ENCODE assay signal across 1 cellular context in genomic region chr3:79011821-79012529, GRCh38.
TF ChIP-seq lines count a peak whose summit lies in the region.

No MANE protein-coding gene starts in this region.

TF ChIP-seq in GM23338, 12 proteins besides CTCF, POLR2A, EP300 and RAD21 (continued from another document):
- TF ChIP-seq ZNF462 (CRISPR knock-in tag; IDR thresholded peaks at IDR 0.05) (no peak), POLR2AphosphoS5 (IDR thresholded peaks at IDR 0.05; ENCODE audit: low read depth) (no peak), STAT1 (IDR thresholded peaks at IDR 0.05; ENCODE audit: unreplicated experiment) (no peak), EZH2phosphoT487 (IDR thresholded peaks at IDR 0.05; ENCODE audit: unreplicated experiment) (no peak), JUNB (IDR thresholded peaks at IDR 0.05; ENCODE audit: unreplicated experiment) (no peak)
- TF ChIP-seq, protein P1, sequence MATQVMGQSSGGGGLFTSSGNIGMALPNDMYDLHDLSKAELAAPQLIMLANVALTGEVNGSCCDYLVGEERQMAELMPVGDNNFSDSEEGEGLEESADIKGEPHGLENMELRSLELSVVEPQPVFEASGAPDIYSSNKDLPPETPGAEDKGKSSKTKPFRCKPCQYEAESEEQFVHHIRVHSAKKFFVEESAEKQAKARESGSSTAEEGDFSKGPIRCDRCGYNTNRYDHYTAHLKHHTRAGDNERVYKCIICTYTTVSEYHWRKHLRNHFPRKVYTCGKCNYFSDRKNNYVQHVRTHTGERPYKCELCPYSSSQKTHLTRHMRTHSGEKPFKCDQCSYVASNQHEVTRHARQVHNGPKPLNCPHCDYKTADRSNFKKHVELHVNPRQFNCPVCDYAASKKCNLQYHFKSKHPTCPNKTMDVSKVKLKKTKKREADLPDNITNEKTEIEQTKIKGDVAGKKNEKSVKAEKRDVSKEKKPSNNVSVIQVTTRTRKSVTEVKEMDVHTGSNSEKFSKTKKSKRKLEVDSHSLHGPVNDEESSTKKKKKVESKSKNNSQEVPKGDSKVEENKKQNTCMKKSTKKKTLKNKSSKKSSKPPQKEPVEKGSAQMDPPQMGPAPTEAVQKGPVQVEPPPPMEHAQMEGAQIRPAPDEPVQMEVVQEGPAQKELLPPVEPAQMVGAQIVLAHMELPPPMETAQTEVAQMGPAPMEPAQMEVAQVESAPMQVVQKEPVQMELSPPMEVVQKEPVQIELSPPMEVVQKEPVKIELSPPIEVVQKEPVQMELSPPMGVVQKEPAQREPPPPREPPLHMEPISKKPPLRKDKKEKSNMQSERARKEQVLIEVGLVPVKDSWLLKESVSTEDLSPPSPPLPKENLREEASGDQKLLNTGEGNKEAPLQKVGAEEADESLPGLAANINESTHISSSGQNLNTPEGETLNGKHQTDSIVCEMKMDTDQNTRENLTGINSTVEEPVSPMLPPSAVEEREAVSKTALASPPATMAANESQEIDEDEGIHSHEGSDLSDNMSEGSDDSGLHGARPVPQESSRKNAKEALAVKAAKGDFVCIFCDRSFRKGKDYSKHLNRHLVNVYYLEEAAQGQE (IDR thresholded peaks at IDR 0.05; ENCODE audit: unreplicated experiment): no peak
